Comparison of ENCODE assay signal across 20 cellular contexts in the genomic region with DNA sequence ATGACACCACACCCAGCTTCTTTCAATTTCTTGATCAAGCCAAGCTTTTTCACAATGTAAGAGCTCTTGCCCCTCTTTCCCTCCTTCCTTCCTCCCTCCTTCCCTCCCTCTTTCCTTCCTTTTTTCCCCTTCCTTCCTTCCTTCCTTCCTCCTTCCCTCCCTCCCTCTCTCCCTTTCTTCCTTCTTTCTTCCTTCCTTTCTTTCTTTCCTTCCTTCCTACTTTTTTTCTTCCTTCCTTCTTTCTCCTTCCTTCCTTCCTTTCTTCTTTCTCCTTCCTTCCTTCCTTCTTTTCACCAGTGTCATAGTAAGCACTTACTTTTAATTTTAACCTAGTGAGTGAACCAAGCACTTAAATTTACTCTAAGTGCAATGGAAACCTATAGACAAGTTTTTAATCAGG.
"Had no signal": no experiment of that assay in that cellular context is flagged by ENCODE, and none has a peak within 500 bp of the region (broad histone marks: within the 10 kb centered on the region; RNA-seq: fewer than 3 reads in every experiment).

No MANE protein-coding gene starts in this region.

- H3K27me3 Mint-ChIP-seq: activated CD4-positive, alpha-beta memory T cell treated with anti-CD3 and anti-CD28 coated beads for 36 hours; activated naive CD8-positive, alpha-beta T cell treated with anti-CD3 and anti-CD28 coated beads, Interleukin-2, amount 10 ng/mL, durations not matched to agents 7 days and 5 days; stimulated activated naive B cell treated with anti-CD40 and anti-IgM and Interleukin-4, amounts not matched to agents 10 μg/mL and 1 μg/mL and 100 μg/mL, for 72 hours had no signal

- H3K4me3 ChIP-seq: cardiac muscle cell, esophagus squamous epithelium, mucosa of descending colon, sigmoid colon, thyroid gland had no signal

- H3K27ac Mint-ChIP-seq: activated CD4-positive, alpha-beta memory T cell treated with anti-CD3 and anti-CD28 coated beads for 36 hours; activated naive CD8-positive, alpha-beta T cell treated with anti-CD3 and anti-CD28 coated beads, Interleukin-2, amount 10 ng/mL, durations not matched to agents 7 days and 5 days; nephron; stimulated activated naive B cell treated with anti-CD40 and anti-IgM and Interleukin-4, amounts not matched to agents 10 μg/mL and 1 μg/mL and 100 μg/mL, for 72 hours; T-helper 1 cell treated with Interleukin-12 subunit alpha and Interleukin-12 subunit beta and Interleukin-4 antibody, amounts not matched to agents 30 μg/mL and 1 μg/mL, for 36 hours had no signal

- DNase-seq: activated CD4-positive, alpha-beta memory T cell treated with anti-CD3 and anti-CD28 coated beads for 36 hours; activated effector memory CD4-positive, alpha-beta T cell treated with anti-CD3 and anti-CD28 coated beads, Interleukin-2, amount 50 U/mL, for 16 hours; activated naive CD8-positive, alpha-beta T cell treated with anti-CD3 and anti-CD28 coated beads, Interleukin-2, amount 10 ng/mL, durations not matched to agents 7 days and 5 days; activated T-cell treated with anti-CD3 and anti-CD28 coated beads, Interleukin-2, amount 50 U/mL, for 1 hour; amygdala; dermis blood vessel endothelial cell; effector memory CD4-positive, alpha-beta T cell; esophagus squamous epithelium; left cardiac atrium; mesenchymal stem cell; mucosa of descending colon; nucleus accumbens; sigmoid colon; stimulated activated CD4-positive, alpha-beta T cell treated with anti-CD3 and anti-CD28 coated beads, Interleukin-4, amount 100 ng/mL, for 4 hours; stimulated activated naive B cell treated with anti-CD40 and anti-IgM and Interleukin-4, amounts not matched to agents 10 μg/mL and 1 μg/mL and 100 μg/mL, for 72 hours; thyroid gland; WERI-Rb-1 had no signal

- H3K27ac ChIP-seq: cardiac muscle cell, esophagus squamous epithelium, sigmoid colon, thyroid gland, WERI-Rb-1 had no signal

- H3K36me3 ChIP-seq: cardiac muscle cell, esophagus squamous epithelium, sigmoid colon, thyroid gland, WERI-Rb-1 had no signal

- ATAC-seq: left cardiac atrium; mucosa of descending colon; stimulated activated naive B cell treated with anti-CD40 and anti-IgM and Interleukin-4, amounts not matched to agents 10 μg/mL and 1 μg/mL and 100 μg/mL, for 72 hours had no signal

- H3K9me3 Mint-ChIP-seq: activated CD4-positive, alpha-beta memory T cell treated with anti-CD3 and anti-CD28 coated beads for 36 hours; nephron had no signal

- H3K36me3 Mint-ChIP-seq: activated CD4-positive, alpha-beta memory T cell treated with anti-CD3 and anti-CD28 coated beads for 36 hours had no signal

- H3K9me3 ChIP-seq: esophagus squamous epithelium, mucosa of descending colon, sigmoid colon, thyroid gland had no signal

- H3K27me3 ChIP-seq: cardiac muscle cell, esophagus squamous epithelium, sigmoid colon, thyroid gland had no signal

- H3K4me3 Mint-ChIP-seq: activated CD4-positive, alpha-beta memory T cell treated with anti-CD3 and anti-CD28 coated beads for 36 hours; activated naive CD8-positive, alpha-beta T cell treated with anti-CD3 and anti-CD28 coated beads, Interleukin-2, amount 10 ng/mL, durations not matched to agents 7 days and 5 days; nephron; stimulated activated naive B cell treated with anti-CD40 and anti-IgM and Interleukin-4, amounts not matched to agents 10 μg/mL and 1 μg/mL and 100 μg/mL, for 72 hours; T-helper 1 cell treated with Interleukin-12 subunit alpha and Interleukin-12 subunit beta and Interleukin-4 antibody, amounts not matched to agents 30 μg/mL and 1 μg/mL, for 36 hours had no signal
